Comparison of ENCODE assay signal across 26 cellular contexts in the genomic region with DNA sequence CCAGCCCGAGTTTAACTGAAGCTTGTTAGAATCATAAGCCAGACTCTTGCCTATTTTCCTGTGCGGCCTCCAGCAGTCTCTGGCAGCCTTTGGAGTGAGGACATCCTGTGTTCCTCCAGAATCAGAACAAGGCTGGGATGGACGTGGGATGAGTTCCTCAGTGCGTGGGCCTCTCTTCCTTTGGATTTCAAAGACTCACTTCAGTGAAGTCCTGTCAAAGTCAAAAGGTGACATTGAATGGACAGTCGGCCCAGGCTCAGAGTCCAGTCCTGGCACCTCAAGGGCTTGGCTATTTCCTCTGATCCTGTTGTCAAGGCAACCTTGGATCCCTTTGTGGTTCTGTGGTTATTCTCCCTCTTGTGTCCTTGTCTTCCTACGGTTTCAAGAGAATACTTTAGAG. TPM values are rescaled to one million over a fixed set of nuclear protein-coding genes. Genes with fewer than 3 reads are reported as not detected.
DNase-seq lines count a peak whose midpoint lies in the region; ATAC-seq, FAIRE-seq and TF ChIP-seq lines count a peak whose summit lies in the region.
"Had no signal": no experiment of that assay in that cellular context is flagged by ENCODE, and none has a peak within 500 bp of the region (broad histone marks: within the 10 kb centered on the region; RNA-seq: fewer than 3 reads in every experiment).

No MANE protein-coding gene starts in this region.

- FAIRE-seq in A549 (lab: Jason Lieb, UNC), result no peak
- FAIRE-seq: H54 had no signal

- no peak for TF ChIP-seq EP300 in A549 (IDR thresholded peaks at IDR 0.05)

- H3K9me3 ChIP-seq in A549 (no peaks in the 10 kb centered on the region), neuronal stem cell (replicated peaks in 1 of 2; ENCODE audit: control insufficient read depth in 2 of 2, insufficient read depth in 1 of 2, low read depth in 1 of 2, low read length in 2 of 2) (no peaks in the 10 kb centered on the region), body of pancreas (no peaks in the 10 kb centered on the region)
- H3K9me3 ChIP-seq: gastrocnemius medialis, sigmoid colon, SK-N-SH had no signal

- no peak overlapping the region for H3K14ac ChIP-seq in neuronal stem cell (ENCODE audit: low read length)

- no peak overlapping the region for H4K91ac ChIP-seq in neuronal stem cell (ENCODE audit: low read depth, low read length, poor library complexity)

- H3K4me1 ChIP-seq in A549 (peaks cover 10% of the 10 kb centered on the region), neuronal stem cell (ENCODE audit: control insufficient read depth in 2 of 2, insufficient read depth in 1 of 2, low read depth in 1 of 2, low read length in 2 of 2) (peaks cover 0 to 3% of the 10 kb centered on the region in 2 donors), body of pancreas (no peaks in the 10 kb centered on the region)
- H3K4me1 ChIP-seq: gastrocnemius medialis, neural progenitor cell had no signal

- POLR2A ChIA-PET in A549 (lab: Yijun Ruan, JAX), result interaction anchor here (1.0 kb wide), 1 partner anchor 234 kb away, joined by 3 read pairs; no protein-coding TSS in a partner anchor

- H2BK12ac ChIP-seq in neuronal stem cell (ENCODE audit: low read length), result no peak overlapping the region

- H3K18ac ChIP-seq in neuronal stem cell (ENCODE audit: low read length), result no peak overlapping the region

- no peak for TF ChIP-seq CTCF in A549 (IDR thresholded peaks at IDR 0.05)
- no peak for TF ChIP-seq CTCF in body of pancreas (IDR thresholded peaks at IDR 0.05)

- no peak overlapping the region for H2AK5ac ChIP-seq in neuronal stem cell (ENCODE audit: low read depth, low read length)

- H2BK120ac ChIP-seq in neuronal stem cell (ENCODE audit: low read depth, low read length), result no peak overlapping the region

- H3K9ac ChIP-seq in neuronal stem cell (ENCODE audit: low read depth, low read length, poor library complexity), result no peak overlapping the region
- H3K9ac ChIP-seq: neural progenitor cell, SK-N-SH had no signal

- intact Hi-C loops in body of pancreas (cut with DNase I), result loop anchor here (10.0 kb wide), 1 partner anchor 191 kb away; no protein-coding TSS in a partner anchor

- H3K27me3 ChIP-seq in neuronal stem cell (ENCODE audit: control insufficient read depth in 3 of 3, insufficient read depth in 3 of 3, low read depth in 1 of 3, low read length in 3 of 3) (peaks cover 0 to 17% (median 0%) of the 10 kb centered on the region in 3 experiments), body of pancreas (no peaks in the 10 kb centered on the region)
- H3K27me3 ChIP-seq: neural progenitor cell, sigmoid colon had no signal

- H3K23ac ChIP-seq in neuronal stem cell (ENCODE audit: low read depth, low read length, poor library complexity), result no peak overlapping the region

- TF ChIP-seq POLR2A in A549 (IDR thresholded peaks at IDR 0.05; ENCODE audit: low read length) (no peak), body of pancreas (IDR thresholded peaks at IDR 0.05) (no peak)

- H3K36me3 ChIP-seq in neuronal stem cell (replicated peaks in 1 of 2; ENCODE audit: control insufficient read depth in 2 of 2, insufficient read depth in 2 of 2, low read length in 2 of 2) (no peaks in the 10 kb centered on the region), body of pancreas (replicated peaks in 1 of 2; ENCODE audit: insufficient read depth in 1 of 2, low read depth in 2 of 2) (no peaks in the 10 kb centered on the region)
- H3K36me3 ChIP-seq: gastrocnemius medialis, neural progenitor cell, sigmoid colon had no signal

- DNase-seq in A549 (ENCODE audit: low read depth in 1 of 2, low spot score in 1 of 2) (no peak), G401 (ENCODE audit: low spot score) (peak; percentile 89), cerebellar cortex (ENCODE audit: low spot score) (peak; percentile 87), neuronal stem cell (ENCODE audit: low spot score) (no peak), body of pancreas (no peak), NCI-H446 (lab: John Stamatoyannopoulos, UW) (no peak)
- DNase-seq: activated CD4-positive, alpha-beta T cell treated with anti-CD3 and anti-CD28 coated beads, Interleukin-2, amount 50 U/mL, for 4 hours; activated CD4-positive, CD25-positive, alpha-beta regulatory T cell; activated naive CD4-positive, alpha-beta T cell; activated T-cell treated with anti-CD3 and anti-CD28 coated beads, Interleukin-2, amount 50 U/mL, for 72 hours; gastrocnemius medialis; KG1; left cardiac atrium; MM.1S; NCI-H2029; NCI-H524 treated with DMSO at 0.1 percent for 48 hours; OCI-M1; sigmoid colon; SK-N-SH; stimulated activated CD4-positive, alpha-beta T cell treated with anti-CD3 and anti-CD28 coated beads, Interleukin-15, amount 100 ng/mL, for 24 hours had no signal

- H2AFZ ChIP-seq in neuronal stem cell (ENCODE audit: low read length), result peak overlapping the region; percentile 42
- H2AFZ ChIP-seq: hepatocyte, neural progenitor cell had no signal

- H3K4me3 ChIP-seq in A549 (no peak overlapping the region), neuronal stem cell (ENCODE audit: low read length in 2 of 2) (no peak overlapping the region), body of pancreas (no peak overlapping the region)
- H3K4me3 ChIP-seq: gastrocnemius medialis, hepatocyte, neural progenitor cell, sigmoid colon had no signal

- H3K79me1 ChIP-seq in neuronal stem cell (ENCODE audit: low read depth, low read length), result no peaks in the 10 kb centered on the region

- H4K8ac ChIP-seq in neuronal stem cell (ENCODE audit: low read depth, low read length), result no peak overlapping the region

- ATAC-seq in A549, result peak in 1 of 2 experiments; percentile 14; a peak in 1 of 6 replicates
- no peak for ATAC-seq in GM21825 (IDR thresholded peaks at IDR 0.05; ENCODE audit: unreplicated experiment)
- no peak for ATAC-seq in body of pancreas
- no peak for ATAC-seq in GM18870 (IDR thresholded peaks at IDR 0.05; ENCODE audit: unreplicated experiment)
- ATAC-seq: gastrocnemius medialis; stimulated activated effector memory CD8-positive, alpha-beta T cell treated with anti-CD3 and anti-CD28 coated beads, Interleukin-12 subunit alpha, Interleukin-12 subunit beta, amount 100 ng/mL, for 72 hours had no signal

- CTCF ChIA-PET in A549 (lab: Yijun Ruan, JAX), result interaction anchor here (0.7 to 3.3 kb wide), 36 partner anchors 8 to 340 kb away, joined by 3 to 32 read pairs (median 6); partner anchors contain the start of genes DUSP5, SMC3 and SMNDC1

- no peak overlapping the region for H2BK5ac ChIP-seq in neuronal stem cell (ENCODE audit: low read length)

- H3K4me2 ChIP-seq in A549, result no peak overlapping the region
- H3K4me2 ChIP-seq in neuronal stem cell (ENCODE audit: insufficient read depth, low read length, poor library complexity, severe bottlenecking), result no peak overlapping the region
- H3K4me2 ChIP-seq: hepatocyte, neural progenitor cell, SK-N-SH had no signal

- TF ChIP-seq RAD21 in A549 (conservative IDR thresholded peaks at IDR 0.05 in 1 of 2, IDR thresholded peaks at IDR 0.05 in 1 of 2), result no peak

- no peak overlapping the region for H2BK15ac ChIP-seq in neuronal stem cell (ENCODE audit: low read length)

- 72% methylated on average over 6 of the region's 6 CpGs for WGBS in A549 (ENCODE audit: missing lambda C conversion rate)
- no CpG with 5 or more reads among the region's 6 CpGs for WGBS in neuronal stem cell (ENCODE audit: extremely low coverage in 2 of 2, insufficient read length in 2 of 2, insufficient replicate concordance in 1 of 2), 2 donors
- WGBS in body of pancreas, 2 donors, result 68 to 72% methylated on average over 6 of the region's 6 CpGs

- no peak overlapping the region for H3K4ac ChIP-seq in neuronal stem cell (ENCODE audit: low read length)

- in situ Hi-C loops in G401 (cut with HindIII; ENCODE audit: low sequenced_read_pairs), result loop anchor here (10.0 kb wide), 1 partner anchor 191 kb away; no protein-coding TSS in a partner anchor

- H3K27ac ChIP-seq in A549, result peak overlapping the region; percentile 64 to 74; a peak in 5 of 6 replicates
- no peak overlapping the region for H3K27ac ChIP-seq in neuronal stem cell (replicated peaks; ENCODE audit: low read length)
- H3K27ac ChIP-seq in body of pancreas, result no peak overlapping the region
- H3K27ac ChIP-seq: gastrocnemius medialis, neural progenitor cell, sigmoid colon had no signal

TF ChIP-seq in A549, 52 proteins besides CTCF, POLR2A, EP300 and RAD21 (continues in another document):
- TF ChIP-seq RFX5 (IDR thresholded peaks at IDR 0.05) (no peak), CBX2 (IDR thresholded peaks at IDR 0.05; ENCODE audit: borderline replicate concordance, low read depth) (no peak), ZSCAN20 (CRISPR knock-in tag; IDR thresholded peaks at IDR 0.05) (no peak), KDM5A (IDR thresholded peaks at IDR 0.05) (no peak)
- TF ChIP-seq, protein P1, sequence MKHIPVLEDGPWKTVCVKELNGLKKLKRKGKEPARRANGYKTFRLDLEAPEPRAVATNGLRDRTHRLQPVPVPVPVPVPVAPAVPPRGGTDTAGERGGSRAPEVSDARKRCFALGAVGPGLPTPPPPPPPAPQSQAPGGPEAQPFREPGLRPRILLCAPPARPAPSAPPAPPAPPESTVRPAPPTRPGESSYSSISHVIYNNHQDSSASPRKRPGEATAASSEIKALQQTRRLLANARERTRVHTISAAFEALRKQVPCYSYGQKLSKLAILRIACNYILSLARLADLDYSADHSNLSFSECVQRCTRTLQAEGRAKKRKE (CRISPR knock-in tag; IDR thresholded peaks at IDR 0.05; ENCODE audit: low read depth), result no peak

RNA-seq across cellular contexts. Expression of gene SMC3, which starts 21.4 kb away (rescaled TPM):
- 39.2 and 59.5 TPM in 2 replicates for polyA plus RNA-seq in A549 (2011; rRNA removed)
- 11.2 and 14.2 TPM in 2 replicates for polyA plus RNA-seq in A549 (2012; cell fraction: cytosol; rRNA removed)
- 6.6 and 9.9 TPM in 2 replicates for polyA plus RNA-seq in A549 (2012; cell fraction: nucleus; rRNA removed)
- polyA plus RNA-seq in A549 (2017; fragmentation: RNase III; extraction: RNeasy Plus Mini Kit Qiagen cat#74134 plus additional on column Dnase treatment), result 60.0 to 60.7 TPM (median 60.5 TPM) in 3 replicates
- 9.1 and 10.0 TPM in 2 replicates for polyA minus RNA-seq in A549 (2011; rRNA and poly(A)+ RNA removed)
- total RNA-seq in G401 (2014; rRNA removed; shearing (Covaris generic)), result 38.5 and 57.7 TPM in 2 replicates
- polyA plus RNA-seq in neuronal stem cell (2013, experiment 1 of 2), result 85.0 TPM
- 86.3 TPM for polyA plus RNA-seq in neuronal stem cell (2013, experiment 2 of 2)
- 10 to 100 TPM; 18.4 to 22.1 TPM for total RNA-seq in body of pancreas

RNA-seq across cellular contexts. Expression of gene DUSP5, which starts 48.4 kb away (rescaled TPM):
- polyA plus RNA-seq in A549 (2011; rRNA removed), result 152 and 171 TPM in 2 replicates
- polyA plus RNA-seq in A549 (2012; cell fraction: cytosol; rRNA removed), result 92.2 and 125 TPM in 2 replicates
- polyA plus RNA-seq in A549 (2012; cell fraction: nucleus; rRNA removed), result 137 and 140 TPM in 2 replicates
- 47.9 to 49.3 TPM (median 48.8 TPM) in 3 replicates for polyA plus RNA-seq in A549 (2017; fragmentation: RNase III; extraction: RNeasy Plus Mini Kit Qiagen cat#74134 plus additional on column Dnase treatment)
- polyA minus RNA-seq in A549 (2011; rRNA and poly(A)+ RNA removed), result 652 and 758 TPM in 2 replicates
- total RNA-seq in G401 (2014; rRNA removed; shearing (Covaris generic)), result 1.2 and 1.6 TPM in 2 replicates
- polyA plus RNA-seq in neuronal stem cell (2013, experiment 1 of 2), result 1.4 TPM
- polyA plus RNA-seq in neuronal stem cell (2013, experiment 2 of 2), result 1.6 TPM
- total RNA-seq in body of pancreas, result 1 to 10 TPM; 6.2 to 9.2 TPM

Comparison
In these comparisons a context has a peak if more than half of its experiments do, and no peak if none do; other contexts are left out.
1. DNase-seq: peak in G401 (single experiment) and cerebellar cortex (single experiment); none in A549 (0 of 2), neuronal stem cell (single experiment), body of pancreas (0 of 4) and NCI-H446 (0 of 2).
2. H3K27ac ChIP-seq: peak in A549 (2 of 2); none in neuronal stem cell (single experiment) and body of pancreas (0 of 4).